In the genomic region with DNA sequence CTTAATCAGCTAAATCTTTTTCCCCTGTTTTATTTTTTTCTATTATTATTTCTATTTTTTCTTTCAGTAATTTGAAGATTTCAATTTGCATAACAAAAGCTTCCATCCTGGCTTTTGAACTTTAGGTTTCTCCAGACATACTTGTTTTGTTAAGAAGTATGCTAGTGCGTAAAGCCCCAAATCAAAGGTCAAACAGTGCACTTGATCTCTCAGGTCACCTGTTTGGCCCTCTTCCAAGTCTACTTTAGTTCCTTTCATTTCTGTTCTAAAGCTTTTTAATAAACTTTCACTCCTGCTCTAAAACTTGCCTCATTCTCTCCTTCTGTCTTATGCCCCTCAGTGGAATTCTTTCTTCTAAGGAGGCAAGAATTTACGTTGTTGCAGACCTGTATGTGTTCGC, we compare ENCODE assay signal across 20 cellular contexts.
"Had no signal": no experiment of that assay in that cellular context is flagged by ENCODE, and none has a peak within 500 bp of the region (broad histone marks: within the 10 kb centered on the region; RNA-seq: fewer than 3 reads in every experiment).

No MANE protein-coding gene starts in this region.

- H3K4me3 ChIP-seq: dorsolateral prefrontal cortex, heart right ventricle, left lung, lower lobe of right lung, psoas muscle had no signal

- DNase-seq: cortex of kidney; dorsolateral prefrontal cortex; effector memory CD4-positive, alpha-beta T cell; heart right ventricle; hypothalamus; islet precursor cell; left lung; lower lobe of right lung; occipital lobe; psoas muscle; retina; stimulated activated CD4-positive, alpha-beta T cell treated with anti-CD3 and anti-CD28 coated beads, Interleukin-2, amount 100 ng/mL, for 24 hours; stimulated activated CD4-positive, alpha-beta T cell treated with anti-CD3 and anti-CD28 coated beads, Interleukin-4, amount 100 ng/mL, for 4 hours; stimulated activated naive CD4-positive, alpha-beta T cell treated with Interleukin-2 at 50 U/mL for 16 hours; trophoblast cell had no signal

- H3K36me3 ChIP-seq: heart right ventricle, left lung, lower lobe of right lung had no signal

- H3K4me1 ChIP-seq: heart right ventricle, left lung, lower lobe of right lung, parathyroid adenoma, psoas muscle had no signal

- ATAC-seq: esophagus mucosa, heart right ventricle, left lung, lower lobe of right lung, psoas muscle, sciatic nerve had no signal

- H3K27me3 ChIP-seq: dorsolateral prefrontal cortex, heart right ventricle, left lung had no signal

- H3K9me3 ChIP-seq: heart right ventricle, left lung, lower lobe of right lung, psoas muscle had no signal

- H3K27ac ChIP-seq: dorsolateral prefrontal cortex, heart right ventricle, left lung, lower lobe of right lung, parathyroid adenoma, psoas muscle had no signal

- FAIRE-seq: endometrium, frontal cortex had no signal
